ENCODE assay signal across 7 cellular contexts in the genomic region with DNA sequence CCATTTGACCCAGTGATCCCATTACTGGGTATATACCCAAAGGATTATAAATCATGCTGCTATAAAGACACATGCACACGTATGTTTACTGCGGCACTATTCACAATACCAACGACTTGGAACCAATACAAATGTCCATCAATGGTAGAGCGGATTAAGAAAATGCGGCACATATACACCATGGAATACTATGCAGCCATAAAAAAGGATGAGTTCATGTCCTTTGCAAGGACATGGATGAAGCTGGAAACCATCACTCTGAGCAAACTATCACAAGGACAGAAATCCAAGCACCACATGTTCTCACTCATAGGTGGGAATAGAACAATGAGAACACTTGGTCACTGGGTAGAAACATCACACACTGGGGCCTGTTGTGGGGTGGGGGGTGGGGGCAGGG. TPM values are rescaled to one million over a fixed set of nuclear protein-coding genes. Genes with fewer than 3 reads are reported as not detected.
A peak's percentile ranks its signal among the peaks of the same experiment; 100 is the strongest.
DNase-seq lines count a peak whose midpoint lies in the region; ATAC-seq, FAIRE-seq and TF ChIP-seq lines count a peak whose summit lies in the region.
"Not testable (repeated sequence)": the region's sequence is repeated elsewhere in the genome, so short reads cannot be mapped to it uniquely, and the experiment has no call there.
"Had no signal": no experiment of that assay in that cellular context is flagged by ENCODE, and none has a peak within 500 bp of the region (broad histone marks: within the 10 kb centered on the region; RNA-seq: fewer than 3 reads in every experiment).

No MANE protein-coding gene starts in this region.

- not testable (repeated sequence) for H3K36me3 ChIP-seq in HEK293 (ENCODE audit: control insufficient read depth in 2 of 2, insufficient read depth in 1 of 2, low read length in 2 of 2); K562 (ENCODE audit: control insufficient read depth, insufficient read depth, low read length)

- TF ChIP-seq RAD21 in K562 (CRISPR knock-in tag; conservative IDR thresholded peaks at IDR 0.05 in 1 of 2, IDR thresholded peaks at IDR 0.05 in 1 of 2) = not testable (repeated sequence)

- H3K4me1 Mint-ChIP-seq in WTC11 = not testable (repeated sequence)

- in situ Hi-C loops in K562 (cut with MboI) = not testable (repeated sequence)

- not testable (repeated sequence) for H3K4me3 Mint-ChIP-seq in WTC11

- not testable (repeated sequence) for H3K9ac ChIP-seq in K562 (ENCODE audit: insufficient read depth in 1 of 2, low read depth in 2 of 2, low read length in 2 of 2)

- not testable (repeated sequence) for H2AFZ ChIP-seq in K562 (ENCODE audit: low read depth, low read length)

- TF ChIP-seq POLR2A in K562 (conservative IDR thresholded peaks at IDR 0.05) = not testable (repeated sequence)

- not testable (repeated sequence) for H3K9me1 ChIP-seq in K562 (ENCODE audit: control insufficient read depth, insufficient read depth, low read length)

- not testable (repeated sequence) for TF ChIP-seq EP300 in K562 (IDR thresholded peaks at IDR 0.05; ENCODE audit: low read length)

- H3K4me2 ChIP-seq in K562 (ENCODE audit: insufficient read depth, low read length) = not testable (repeated sequence)

- not testable (repeated sequence) for ATAC-seq in SK-N-SH treated with all-trans-retinoic acid at 6 μM for 48 hours, WTC11, K562

- DNase-seq in WTC11 (ENCODE audit: low spot score); K562 (ENCODE audit: extremely low read depth in 1 of 4, low spot score in 3 of 4): not testable (repeated sequence)

- H3K79me2 ChIP-seq in K562 (ENCODE audit: control insufficient read depth, insufficient read depth, low read length) = not testable (repeated sequence)

- not testable (repeated sequence) for TF ChIP-seq CTCF in HEK293 (tag by site-specific recombination; IDR thresholded peaks at IDR 0.05); WTC11 (IDR thresholded peaks at IDR 0.05); K562 (IDR thresholded peaks at IDR 0.05 in 2 of 3, conservative IDR thresholded peaks at IDR 0.05 in 1 of 3; ENCODE audit: insufficient read depth in 2 of 3, low read depth in 1 of 3, low read length in 3 of 3)

- H3K4me1 ChIP-seq in HEK293 (ENCODE audit: control insufficient read depth, insufficient read depth, low read length); K562 (replicated peaks in 1 of 2; ENCODE audit: control insufficient read depth in 2 of 2, insufficient read depth in 2 of 2, low read length in 2 of 2): not testable (repeated sequence)

- not testable (repeated sequence) for H3K27ac ChIP-seq in HEK293 (ENCODE audit: extremely low read depth, low read depth, low read length); K562 (ENCODE audit: extremely low read depth, low read depth, low read length)

- WGBS in K562 (ENCODE audit: insufficient coverage, low coverage, missing lambda C conversion rate) = 88% methylated on average over 5 of the region's 5 CpGs

- not testable (repeated sequence) for BruUV-seq in K562 (replicated peaks; lab: Mats Ljungman, UMichigan)

- peaks cover 46% of the 10 kb centered on the region for H3K9me3 Mint-ChIP-seq in WTC11

- intact Hi-C loops in K562 (cut with micrococcal nuclease) = not testable (repeated sequence)

- CTCF ChIA-PET in HEK293 (lab: Yijun Ruan, JAX); WTC11 (lab: Charles Lee); K562 (lab: Yijun Ruan, JAX; ENCODE audit: low intra/inter-chr PET ratio): not testable (repeated sequence)

- H4K20me1 ChIP-seq in K562 (replicated peaks; ENCODE audit: control insufficient read depth, insufficient read depth, low read length) = not testable (repeated sequence)

- H3K27ac Mint-ChIP-seq in WTC11 = not testable (repeated sequence)

- H3K27me3 Mint-ChIP-seq in WTC11 (ENCODE audit: low read depth) = not testable (repeated sequence)

- FAIRE-seq in K562 (lab: Jason Lieb, UNC) = not testable (repeated sequence)

- not testable (repeated sequence) for H3K4me3 ChIP-seq in HEK293 (ENCODE audit: low read depth, low read length); K562

- not testable (repeated sequence) for H3K27me3 ChIP-seq in K562 (ENCODE audit: control insufficient read depth in 2 of 2, insufficient read depth in 2 of 2, low read length in 2 of 2)

- peaks cover 27% of the 10 kb centered on the region for H3K36me3 Mint-ChIP-seq in WTC11

- not testable (repeated sequence) for H3K9me3 ChIP-seq in HEK293 (ENCODE audit: control insufficient read depth, insufficient read depth, low read depth, low read length); K562 (replicated peaks; ENCODE audit: control insufficient read depth, insufficient read depth, low read depth, low read length)

- POLR2A ChIA-PET in HEK293 (lab: Yijun Ruan, JAX); WTC11 (lab: Charles Lee); K562 (lab: Yijun Ruan, JAX): not testable (repeated sequence)

TF ChIP-seq in HEK293, 187 proteins besides CTCF, POLR2A, EP300 and RAD21:
- TF ChIP-seq ZNF146 (tag by site-specific recombination; IDR thresholded peaks at IDR 0.05) = peak; percentile 44

TF ChIP-seq in SK-N-SH treated with all-trans-retinoic acid at 6 μM for 48 hours, 23 proteins besides CTCF, POLR2A, EP300 and RAD21:
- TF ChIP-seq ZNF8 (CRISPR knock-in tag; IDR thresholded peaks at IDR 0.05) = peak; percentile 41; the same call in 1 of the 2 replicates

TF ChIP-seq in WTC11, 78 proteins besides CTCF, POLR2A, EP300 and RAD21:
- 0 out of 2 replicates have a peak, but pooled peaks have one; percentile 31 for TF ChIP-seq GTF2I (CRISPR knock-in tag; conservative IDR thresholded peaks at IDR 0.05)

TF ChIP-seq in K562, 482 proteins besides CTCF, POLR2A, EP300 and RAD21:
- peak; percentile 87 for TF ChIP-seq ZNF146 (CRISPR knock-in tag; IDR thresholded peaks at IDR 0.05; ENCODE audit: unreplicated experiment)
- TF ChIP-seq BCOR (IDR thresholded peaks at IDR 0.05) = peak; percentile 59; the same call in 1 of the 2 replicates
- TF ChIP-seq RBM25 (IDR thresholded peaks at IDR 0.05; ENCODE audit: low read depth, low read length, severe bottlenecking) = peak; percentile 30

RNA-seq across cellular contexts. Expression of a gene that starts 16.9 kb away (rescaled TPM):
- total RNA-seq in WTC11 (2021) (31.2 to 36.8 TPM (median 33.4 TPM) in 3 replicates), K562 (2014; rRNA removed) (12.7 and 16.4 TPM in 2 replicates), K562 (2014; rRNA removed; fragmentation: Illumina TruSeq; extraction: Trizol) (18.5 and 23.0 TPM in 2 replicates), K562 (2015; rRNA removed; fragmentation: Illumina TruSeq; extraction: Trizol) (16.1 and 16.4 TPM in 2 replicates), K562 (2021) (17.8 and 18.5 TPM in 2 replicates)
- 20.3 and 57.6 TPM in 2 replicates for total RNA-seq in K562 (2011; cell fraction: chromatin; rRNA removed; ENCODE audit: low replicate concordance)
- 10.7 and 12.4 TPM in 2 replicates for total RNA-seq in K562 (2011; cell fraction: nucleolus; rRNA removed)
- 18.8 and 19.2 TPM in 2 replicates for total RNA-seq in K562 (2011; cell fraction: nucleoplasm; rRNA removed)
- polyA plus RNA-seq in K562 (2011; rRNA removed) (19.8 and 26.0 TPM in 2 replicates), K562 (2014; fragmentation: Illumina TruSeq; extraction: Trizol) (17.2 and 22.3 TPM in 2 replicates), K562 (2014; fragmentation: Nextera tagmentation; extraction: Ambion mirVana) (10 to 100 TPM in 1 of 2 experiments, 1 to 10 TPM in 1; 7.1 to 10.7 TPM), K562 (2014; rRNA removed) (14.2 and 17.8 TPM in 2 replicates)
- 4.8 and 11.7 TPM in 2 replicates for polyA plus RNA-seq in K562 (2011; cell fraction: cytosol; rRNA removed)
- 11.4 and 24.9 TPM in 2 replicates for polyA plus RNA-seq in K562 (2011; cell fraction: nucleus; rRNA removed)
- 13.9 and 35.9 TPM in 2 replicates for polyA plus RNA-seq in K562 (2012)
- polyA minus RNA-seq in K562 (2011; rRNA and poly(A)+ RNA removed) = 23.8 and 38.1 TPM in 2 replicates
- polyA minus RNA-seq in K562 (2011; cell fraction: cytosol; rRNA and poly(A)+ RNA removed) = 6.6 and 7.9 TPM in 2 replicates
- 10.2 and 35.3 TPM in 2 replicates for polyA minus RNA-seq in K562 (2011; cell fraction: nucleus; rRNA and poly(A)+ RNA removed)
- total RNA-seq: A673, B cell had no signal
- polyA plus RNA-seq: AG04450 had no signal
